Comparison of ENCODE assay signal across 1 cellular context in genomic region chr11:46238078-46238966, GRCh38.
TF ChIP-seq lines count a peak whose summit lies in the region.

No MANE protein-coding gene starts in this region.

TF ChIP-seq in K562, 482 proteins besides CTCF, POLR2A, EP300 and RAD21 (continued from another document and continues in another):
- TF ChIP-seq BMI1 (IDR thresholded peaks at IDR 0.05; ENCODE audit: low read length), result no peak
- TF ChIP-seq CHD4 (IDR thresholded peaks at IDR 0.05; ENCODE audit: insufficient read depth, insufficient replicate concordance, low read depth, low read length, poor library complexity, severe bottlenecking), result no peak
- TF ChIP-seq BRCA1 (IDR thresholded peaks at IDR 0.05), result no peak
- TF ChIP-seq BRCA1 (CRISPR knock-in tag; IDR thresholded peaks at IDR 0.05), result no peak
- TF ChIP-seq YY1 (IDR thresholded peaks at IDR 0.05; ENCODE audit: borderline replicate concordance in 1 of 3, control insufficient read depth in 1 of 3, extremely low read depth in 1 of 3, insufficient read depth in 3 of 3, insufficient read length in 1 of 3, insufficient replicate concordance in 2 of 3, low read depth in 1 of 3, low read length in 2 of 3), result no peak
- peak; percentile 45; the same call in 1 of the 2 replicates for TF ChIP-seq ILF3 (IDR thresholded peaks at IDR 0.05; ENCODE audit: borderline replicate concordance)
- TF ChIP-seq CGGBP1 (CRISPR knock-in tag; IDR thresholded peaks at IDR 0.05), result no peak
- no peak for TF ChIP-seq NFE2 (IDR thresholded peaks at IDR 0.05; ENCODE audit: low read depth)
- TF ChIP-seq HNRNPL (IDR thresholded peaks at IDR 0.05; ENCODE audit: low read depth, low read length), result peak; percentile 62
- no peak for TF ChIP-seq DNMT1 (IDR thresholded peaks at IDR 0.05)
- TF ChIP-seq ZNF395 (CRISPR knock-in tag; IDR thresholded peaks at IDR 0.05), result no peak; the same call in 1 of the 2 replicates
- TF ChIP-seq XRCC3 (IDR thresholded peaks at IDR 0.05), result no peak
- TF ChIP-seq ETV1 (tag; conservative IDR thresholded peaks at IDR 0.05; ENCODE audit: low read depth), result no peak
- no peak for TF ChIP-seq ZNF699 (CRISPR knock-in tag; IDR thresholded peaks at IDR 0.05; ENCODE audit: insufficient replicate concordance)
- TF ChIP-seq MBD1 (CRISPR knock-in tag; IDR thresholded peaks at IDR 0.05), result no peak
- no peak for TF ChIP-seq FOXA1 (IDR thresholded peaks at IDR 0.05; ENCODE audit: borderline replicate concordance)
- no peak for TF ChIP-seq ILK (tag; IDR thresholded peaks at IDR 0.05; ENCODE audit: borderline replicate concordance, low read depth)
- no peak for TF ChIP-seq ZC3H8 (IDR thresholded peaks at IDR 0.05)
- TF ChIP-seq FOSL1 (tag; conservative IDR thresholded peaks at IDR 0.05), result no peak
- no peak for TF ChIP-seq BACH1 (tag; IDR thresholded peaks at IDR 0.05)
- no peak for TF ChIP-seq PRMT5 (CRISPR knock-in tag; IDR thresholded peaks at IDR 0.05)
- no peak for TF ChIP-seq GABPA (tag; conservative IDR thresholded peaks at IDR 0.05; ENCODE audit: low read depth)
- no peak for TF ChIP-seq ZNF445 (CRISPR knock-in tag; IDR thresholded peaks at IDR 0.05; ENCODE audit: low read depth)
- TF ChIP-seq ESRRB (CRISPR knock-in tag; IDR thresholded peaks at IDR 0.05; ENCODE audit: borderline replicate concordance), result no peak
- TF ChIP-seq CBFB (CRISPR knock-in tag; IDR thresholded peaks at IDR 0.05), result no peak
- TF ChIP-seq ZC3H11A (IDR thresholded peaks at IDR 0.05; ENCODE audit: low read depth, low read length), result no peak
- TF ChIP-seq E2F4 (CRISPR knock-in tag; IDR thresholded peaks at IDR 0.05; ENCODE audit: low read depth), result no peak
- no peak for TF ChIP-seq ETS2 (tag; IDR thresholded peaks at IDR 0.05; ENCODE audit: borderline replicate concordance, poor library complexity, severe bottlenecking)
- TF ChIP-seq HDAC2 (IDR thresholded peaks at IDR 0.05), result peak; percentile 87; the same call in 1 of the 2 replicates
- TF ChIP-seq CHAMP1 (IDR thresholded peaks at IDR 0.05), result no peak
- TF ChIP-seq FUS (optimal IDR thresholded peaks at IDR 0.05; ENCODE audit: low read depth, low read length), result peak; percentile 77
- TF ChIP-seq HES1 (IDR thresholded peaks at IDR 0.05; ENCODE audit: low read depth), result no peak
- TF ChIP-seq ID3 (CRISPR knock-in tag; IDR thresholded peaks at IDR 0.05), result no peak
- TF ChIP-seq ID3 (tag; IDR thresholded peaks at IDR 0.05), result peak; percentile 60
- no peak for TF ChIP-seq SREBF1 (IDR thresholded peaks at IDR 0.05; ENCODE audit: borderline replicate concordance, low read depth, low read length)
- TF ChIP-seq NFATC3 (IDR thresholded peaks at IDR 0.05), result no peak
- TF ChIP-seq HNRNPH1 (optimal IDR thresholded peaks at IDR 0.05; ENCODE audit: low read depth, low read length), result no peak
- no peak for TF ChIP-seq HDAC8 (tag; IDR thresholded peaks at IDR 0.05)
- TF ChIP-seq ZNF507 (tag; conservative IDR thresholded peaks at IDR 0.05), result no peak
- TF ChIP-seq KDM2B (CRISPR knock-in tag; IDR thresholded peaks at IDR 0.05), result no peak
- TF ChIP-seq ZBTB43 (CRISPR knock-in tag; IDR thresholded peaks at IDR 0.05), result no peak
- no peak for TF ChIP-seq ZNF551 (CRISPR knock-in tag; IDR thresholded peaks at IDR 0.05)
- TF ChIP-seq PTBP1 (IDR thresholded peaks at IDR 0.05; ENCODE audit: low read depth, low read length), result no peak
- TF ChIP-seq ZNF224 (CRISPR knock-in tag; IDR thresholded peaks at IDR 0.05), result no peak
- no peak for TF ChIP-seq ZBTB2 (IDR thresholded peaks at IDR 0.05)
- no peak for TF ChIP-seq MYNN (IDR thresholded peaks at IDR 0.05)
- TF ChIP-seq MYNN (CRISPR knock-in tag; IDR thresholded peaks at IDR 0.05), result no peak
- no peak for TF ChIP-seq E2F5 (CRISPR knock-in tag; IDR thresholded peaks at IDR 0.05)
- no peak for TF ChIP-seq PKNOX1 (IDR thresholded peaks at IDR 0.05)
- no peak for TF ChIP-seq ZNF124 (CRISPR knock-in tag; IDR thresholded peaks at IDR 0.05)
- TF ChIP-seq USF1 (CRISPR knock-in tag; IDR thresholded peaks at IDR 0.05), result no peak; the same call in 1 of the 2 replicates
- no peak for TF ChIP-seq MEF2D (tag; conservative IDR thresholded peaks at IDR 0.05; ENCODE audit: low read depth)
- no peak for TF ChIP-seq ZMIZ1 (IDR thresholded peaks at IDR 0.05; ENCODE audit: low read depth in 2 of 2, low read length in 2 of 2)
- TF ChIP-seq KLF10 (CRISPR knock-in tag; IDR thresholded peaks at IDR 0.05), result no peak
- no peak for TF ChIP-seq SMAD2 (IDR thresholded peaks at IDR 0.05; ENCODE audit: low read depth, low read length)
